Comparison of ENCODE assay signal across 1 cellular context in genomic region chr15:25374143-25374542, GRCh38.
TF ChIP-seq lines count a peak whose summit lies in the region.

No MANE protein-coding gene starts in this region.

TF ChIP-seq in HepG2, 621 proteins besides CTCF, POLR2A, EP300 and RAD21 (continued from another document):
- no peak for TF ChIP-seq ZNF318 (CRISPR knock-in tag; IDR thresholded peaks at IDR 0.05)
